16 cellular contexts compared by ENCODE assay signal in the genomic region with DNA sequence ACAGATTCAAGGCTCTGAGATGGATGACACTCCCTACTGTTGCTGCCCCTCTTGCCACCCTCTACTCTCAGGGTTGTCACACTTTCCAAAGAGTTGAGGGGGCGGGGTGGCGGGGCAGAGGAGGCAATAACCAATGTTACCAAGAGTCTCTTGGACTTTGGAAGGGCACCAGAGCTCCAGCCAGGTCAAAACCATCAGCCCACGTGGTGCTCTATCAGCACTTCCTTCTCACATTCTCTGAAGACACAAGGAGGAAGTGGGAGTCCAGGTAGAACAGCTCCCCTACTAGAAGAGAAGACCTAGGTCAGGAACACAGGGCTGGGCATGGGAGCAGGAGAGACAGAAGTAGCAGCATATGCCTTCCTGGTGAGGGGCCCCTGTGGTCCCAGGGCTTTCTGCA. TPM values are rescaled to one million over a fixed set of nuclear protein-coding genes. Genes with fewer than 3 reads are reported as not detected.
A peak's percentile ranks its signal among the peaks of the same experiment; 100 is the strongest.
DNase-seq lines count a peak whose midpoint lies in the region; ATAC-seq and TF ChIP-seq lines count a peak whose summit lies in the region.
"Had no signal": no experiment of that assay in that cellular context is flagged by ENCODE, and none has a peak within 500 bp of the region (broad histone marks: within the 10 kb centered on the region; RNA-seq: fewer than 3 reads in every experiment).

No MANE protein-coding gene starts in this region.

- H3K9me3 ChIP-seq in neuronal stem cell (replicated peaks in 1 of 2; ENCODE audit: control insufficient read depth in 2 of 2, insufficient read depth in 1 of 2, low read depth in 1 of 2, low read length in 2 of 2): no peaks in the 10 kb centered on the region
- H3K9me3 ChIP-seq: BE2C had no signal

- no peak overlapping the region for H3K4me3 Mint-ChIP-seq in dendritic cell treated with granulocyte-macrophage colony-stimulating factor and Interleukin-4, amounts not matched to agents 40 ng/mL and 50 ng/mL, for 4 days
- H3K4me3 Mint-ChIP-seq: CD4-positive, alpha-beta T cell; T-helper 2 cell treated with Interferon-gamma antibody and Interleukin-4, amounts not matched to agents 5 μg/mL and 100 μg/mL, for 36 hours had no signal

- H3K4me1 ChIP-seq in neuronal stem cell (ENCODE audit: control insufficient read depth in 2 of 2, insufficient read depth in 1 of 2, low read depth in 1 of 2, low read length in 2 of 2): no peaks in the 10 kb centered on the region
- H3K4me1 ChIP-seq: BE2C had no signal

- no peaks in the 10 kb centered on the region for H3K36me3 Mint-ChIP-seq in dendritic cell treated with granulocyte-macrophage colony-stimulating factor and Interleukin-4, amounts not matched to agents 40 ng/mL and 50 ng/mL, for 4 days (ENCODE audit: low read depth)

- H3K27ac Mint-ChIP-seq in dendritic cell treated with granulocyte-macrophage colony-stimulating factor and Interleukin-4, amounts not matched to agents 40 ng/mL and 50 ng/mL, for 4 days: peak overlapping the region; percentile 48
- H3K27ac Mint-ChIP-seq: CD4-positive, alpha-beta T cell; T-helper 2 cell treated with Interferon-gamma antibody and Interleukin-4, amounts not matched to agents 5 μg/mL and 100 μg/mL, for 36 hours had no signal

- ATAC-seq in GM18498 (IDR thresholded peaks at IDR 0.05; ENCODE audit: unreplicated experiment): peak; percentile 58
- ATAC-seq in GM19463 (IDR thresholded peaks at IDR 0.05; ENCODE audit: unreplicated experiment): peak; percentile 46
- ATAC-seq in GM18505 (IDR thresholded peaks at IDR 0.05; ENCODE audit: unreplicated experiment): no peak
- ATAC-seq: K562 had no signal

- peak overlapping the region; percentile 23 for H2AK5ac ChIP-seq in neuronal stem cell (ENCODE audit: low read depth, low read length)

- H3K27ac ChIP-seq in neuronal stem cell (replicated peaks; ENCODE audit: low read length): no peak overlapping the region

- peaks cover 15% of the 10 kb centered on the region for H3K4me1 Mint-ChIP-seq in dendritic cell treated with granulocyte-macrophage colony-stimulating factor and Interleukin-4, amounts not matched to agents 40 ng/mL and 50 ng/mL, for 4 days (ENCODE audit: low read depth)

- H3K4ac ChIP-seq in neuronal stem cell (ENCODE audit: low read length): no peak overlapping the region

- no peak overlapping the region for H2BK15ac ChIP-seq in neuronal stem cell (ENCODE audit: low read length)

- no peak overlapping the region for H3K14ac ChIP-seq in neuronal stem cell (ENCODE audit: low read length)

- no peaks in the 10 kb centered on the region for H3K9me3 Mint-ChIP-seq in dendritic cell treated with granulocyte-macrophage colony-stimulating factor and Interleukin-4, amounts not matched to agents 40 ng/mL and 50 ng/mL, for 4 days
- H3K9me3 Mint-ChIP-seq: CD4-positive, alpha-beta T cell; T-helper 2 cell treated with Interferon-gamma antibody and Interleukin-4, amounts not matched to agents 5 μg/mL and 100 μg/mL, for 36 hours had no signal

- no peak overlapping the region for H4K8ac ChIP-seq in neuronal stem cell (ENCODE audit: low read depth, low read length)

- H2AFZ ChIP-seq in neuronal stem cell (ENCODE audit: low read length): no peak overlapping the region

- no peak overlapping the region for H3K23ac ChIP-seq in neuronal stem cell (ENCODE audit: low read depth, low read length, poor library complexity)

- no peak overlapping the region for H2BK5ac ChIP-seq in neuronal stem cell (ENCODE audit: low read length)

- DNase-seq in neuronal stem cell (ENCODE audit: low spot score) (no peak), NCI-H510A (lab: John Stamatoyannopoulos, UW) (no peak), DMS 273 treated with DMSO at 0.1 percent for 48 hours (lab: John Stamatoyannopoulos, UW) (no peak)
- DNase-seq in activated CD4-positive, alpha-beta T cell treated with anti-CD3 and anti-CD28 coated beads, Interleukin-2, amount 50 U/mL, for 1 hour: no peak
- DNase-seq: BE2C; Calu3; CD4-positive, alpha-beta T cell; DND-41; H7; NCI-H187 had no signal

- peaks cover 2% of the 10 kb centered on the region for H3K27me3 Mint-ChIP-seq in dendritic cell treated with granulocyte-macrophage colony-stimulating factor and Interleukin-4, amounts not matched to agents 40 ng/mL and 50 ng/mL, for 4 days
- H3K27me3 Mint-ChIP-seq: CD4-positive, alpha-beta T cell had no signal

- H4K91ac ChIP-seq in neuronal stem cell (ENCODE audit: low read depth, low read length, poor library complexity): no peak overlapping the region

- no peaks in the 10 kb centered on the region for H3K79me1 ChIP-seq in neuronal stem cell (ENCODE audit: low read depth, low read length)

- no peak for TF ChIP-seq POLR2A in GM18505 (IDR thresholded peaks at IDR 0.05; ENCODE audit: borderline replicate concordance, extremely low read depth, insufficient read depth, insufficient read length)

- no peak overlapping the region for H3K18ac ChIP-seq in neuronal stem cell (ENCODE audit: low read length)

- H3K27me3 ChIP-seq in neuronal stem cell (ENCODE audit: control insufficient read depth in 3 of 3, insufficient read depth in 3 of 3, low read depth in 1 of 3, low read length in 3 of 3): no peaks in the 10 kb centered on the region
- H3K27me3 ChIP-seq: BE2C had no signal

- no peaks in the 10 kb centered on the region for H3K36me3 ChIP-seq in neuronal stem cell (replicated peaks in 1 of 2; ENCODE audit: control insufficient read depth in 2 of 2, insufficient read depth in 2 of 2, low read length in 2 of 2)
- H3K36me3 ChIP-seq: BE2C had no signal

- no peak overlapping the region for H2BK120ac ChIP-seq in neuronal stem cell (ENCODE audit: low read depth, low read length)

- H3K4me3 ChIP-seq in neuronal stem cell (ENCODE audit: low read length in 2 of 2): no peak overlapping the region
- H3K4me3 ChIP-seq: K562 had no signal

- H3K9ac ChIP-seq in neuronal stem cell (ENCODE audit: low read depth, low read length, poor library complexity): no peak overlapping the region

- intact Hi-C loops in dendritic cell treated with granulocyte-macrophage colony-stimulating factor and Interleukin-4, amounts not matched to agents 40 ng/mL and 50 ng/mL, for 4 days (cut with micrococcal nuclease): no loop called here

- no peak overlapping the region for H3K4me2 ChIP-seq in neuronal stem cell (ENCODE audit: insufficient read depth, low read length, poor library complexity, severe bottlenecking)

- H2BK12ac ChIP-seq in neuronal stem cell (ENCODE audit: low read length): no peak overlapping the region

- no CpG with 5 or more reads among the region's 3 CpGs for WGBS in neuronal stem cell (ENCODE audit: extremely low coverage in 2 of 2, insufficient read length in 2 of 2, insufficient replicate concordance in 1 of 2), 2 donors

RNA-seq across cellular contexts. Expression of a gene that starts 33.0 kb away (rescaled TPM):
- 14.0 TPM for polyA plus RNA-seq in neuronal stem cell (2013, experiment 1 of 2)
- polyA plus RNA-seq in neuronal stem cell (2013, experiment 2 of 2): 14.2 TPM
